ENCODE assay signal across 9 cellular contexts in the genomic region with DNA sequence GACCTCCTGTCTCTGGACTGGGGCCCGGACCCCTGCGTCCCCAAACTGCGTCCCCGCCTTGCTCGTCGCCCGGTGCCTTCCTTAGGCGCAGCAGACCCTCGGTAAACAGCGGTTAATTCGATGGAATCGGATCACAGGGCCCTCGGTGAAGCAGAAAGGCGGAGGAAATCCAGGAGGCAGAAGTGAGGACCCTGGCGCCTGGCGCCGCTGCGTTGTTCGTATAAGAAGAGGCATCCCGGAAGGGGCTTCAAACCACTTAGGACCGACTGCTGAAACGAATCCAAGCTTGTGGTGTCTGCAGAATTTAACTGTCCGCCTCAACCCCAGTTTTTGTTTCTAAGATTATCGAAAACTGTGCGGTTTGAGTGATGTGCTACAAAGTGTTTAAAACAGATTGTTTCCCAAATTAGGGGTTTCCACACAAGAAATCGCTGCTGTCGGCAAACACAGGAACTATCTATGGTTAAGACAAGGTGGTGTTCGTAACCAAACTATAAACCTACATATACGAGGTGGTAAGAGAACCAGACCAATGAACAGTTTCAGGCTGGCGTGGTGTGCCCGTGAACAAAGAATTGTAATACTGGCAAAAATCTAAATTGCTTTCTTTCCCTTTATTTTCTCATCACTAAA. TPM values are rescaled to one million over a fixed set of nuclear protein-coding genes. Genes with fewer than 3 reads are reported as not detected.
DNase-seq lines count a peak whose midpoint lies in the region; ATAC-seq lines count a peak whose summit lies in the region.
"Had no signal": no experiment of that assay in that cellular context is flagged by ENCODE, and none has a peak within 500 bp of the region (broad histone marks: within the 10 kb centered on the region; RNA-seq: fewer than 3 reads in every experiment).

No MANE protein-coding gene starts in this region.

- H3K9me3 Mint-ChIP-seq in stimulated activated naive B cell treated with anti-CD40 and anti-IgM and Interleukin-4, amounts not matched to agents 10 μg/mL and 1 μg/mL and 100 μg/mL, for 72 hours: peaks cover 2 to 3% of the 10 kb centered on the region in 2 donors

- peak overlapping the region; percentile 72 to 76 for H3K4me3 Mint-ChIP-seq in stimulated activated naive B cell treated with anti-CD40 and anti-IgM and Interleukin-4, amounts not matched to agents 10 μg/mL and 1 μg/mL and 100 μg/mL, for 72 hours
- no peak overlapping the region for H3K4me3 Mint-ChIP-seq in T-helper 17 cell

- peaks cover 5% of the 10 kb centered on the region for H3K4me1 ChIP-seq in right cardiac atrium (ENCODE audit: control insufficient read depth, insufficient read depth, low read length)

- no peak overlapping the region for H3K4me3 ChIP-seq in right cardiac atrium (ENCODE audit: low read length)

- DNase-seq in DMS 273 (lab: John Stamatoyannopoulos, UW; ENCODE audit: unreplicated experiment) (peak; percentile 42), DMS 273 treated with DMSO at 0.1 percent for 48 hours (lab: John Stamatoyannopoulos, UW) (no peak), SK-N-DZ (ENCODE audit: low spot score) (peak; percentile 63), right cardiac atrium (no peak), NCI-H2196 (lab: John Stamatoyannopoulos, UW; ENCODE audit: unreplicated experiment) (no peak), T-helper 17 cell (no peak)
- no peak for DNase-seq in stimulated activated naive B cell treated with anti-CD40 and anti-IgM and Interleukin-4, amounts not matched to agents 10 μg/mL and 1 μg/mL and 100 μg/mL, for 72 hours
- DNase-seq in stimulated activated CD4-positive, alpha-beta T cell treated with anti-CD3 and anti-CD28 coated beads, Interleukin-4, amount 100 ng/mL, for 1 hour: no peak

- peaks cover 46 to 62% of the 10 kb centered on the region in 2 donors for H3K27me3 Mint-ChIP-seq in stimulated activated naive B cell treated with anti-CD40 and anti-IgM and Interleukin-4, amounts not matched to agents 10 μg/mL and 1 μg/mL and 100 μg/mL, for 72 hours
- H3K27me3 Mint-ChIP-seq in T-helper 17 cell: peaks cover 55% of the 10 kb centered on the region

- intact Hi-C loops in right cardiac atrium (cut with DNase I): no loop called here

- 18% methylated on average over 31 of the region's 31 CpGs for WGBS in right cardiac atrium

- H3K9me3 ChIP-seq in right cardiac atrium (ENCODE audit: control insufficient read depth, low read length): no peaks in the 10 kb centered on the region
- H3K9me3 ChIP-seq in T-helper 17 cell (ENCODE audit: control insufficient read depth, low read length, poor library complexity, severe bottlenecking): no peaks in the 10 kb centered on the region

- no peak overlapping the region for H3K27ac ChIP-seq in right cardiac atrium (ENCODE audit: low read length)
- H3K27ac ChIP-seq: 22Rv1 had no signal

- H3K4me1 Mint-ChIP-seq in stimulated activated naive B cell treated with anti-CD40 and anti-IgM and Interleukin-4, amounts not matched to agents 10 μg/mL and 1 μg/mL and 100 μg/mL, for 72 hours: peaks cover 5 to 13% of the 10 kb centered on the region in 2 donors
- H3K4me1 Mint-ChIP-seq in T-helper 17 cell: peaks cover 2% of the 10 kb centered on the region

- H3K36me3 Mint-ChIP-seq in stimulated activated naive B cell treated with anti-CD40 and anti-IgM and Interleukin-4, amounts not matched to agents 10 μg/mL and 1 μg/mL and 100 μg/mL, for 72 hours: no peaks in the 10 kb centered on the region
- peaks cover 5% of the 10 kb centered on the region for H3K36me3 Mint-ChIP-seq in T-helper 17 cell (ENCODE audit: low read depth)

- ATAC-seq in right cardiac atrium (peak; percentile 8 to 27), T-helper 17 cell (no peak)
- ATAC-seq in stimulated activated naive B cell treated with anti-CD40 and anti-IgM and Interleukin-4, amounts not matched to agents 10 μg/mL and 1 μg/mL and 100 μg/mL, for 72 hours (replicated peaks): peak in 1 of 2 donors; percentile 11

- no peak overlapping the region for H3K27ac Mint-ChIP-seq in stimulated activated naive B cell treated with anti-CD40 and anti-IgM and Interleukin-4, amounts not matched to agents 10 μg/mL and 1 μg/mL and 100 μg/mL, for 72 hours
- H3K27ac Mint-ChIP-seq in T-helper 17 cell: no peak overlapping the region

- H3K27me3 ChIP-seq in right cardiac atrium (ENCODE audit: control insufficient read depth, insufficient read depth): no peaks in the 10 kb centered on the region

RNA-seq across cellular contexts. Expression of gene DGKI, which starts 0.8 kb away (rescaled TPM):
- polyA plus RNA-seq in SK-N-DZ (2014; cell fraction: cytosol; rRNA removed): 7.1 and 8.4 TPM in 2 replicates
- 9.7 and 13.1 TPM in 2 replicates for polyA plus RNA-seq in SK-N-DZ (2014; cell fraction: nucleus; rRNA removed)
- total RNA-seq in right cardiac atrium (10 to 100 TPM in 2 of 4 donors, 1 to 10 TPM in 2; 7.6 to 14.9 (median 9.0) TPM), T-helper 17 cell (under 1 TPM; 0.02 to 0.26 TPM)
- 2.1 TPM for polyA plus RNA-seq in right cardiac atrium

Comparison
In these comparisons a context has a peak if more than half of its experiments do, and no peak if none do; other contexts are left out.
1. DNase-seq: peak in DMS 273 (single experiment) and SK-N-DZ (single experiment); none in DMS 273 treated with DMSO at 0.1 percent for 48 hours (single experiment), right cardiac atrium (0 of 3), stimulated activated naive B cell treated with anti-CD40 and anti-IgM and Interleukin-4, amounts not matched to agents 10 μg/mL and 1 μg/mL and 100 μg/mL, for 72 hours (single experiment), NCI-H2196 (single experiment), stimulated activated CD4-positive, alpha-beta T cell treated with anti-CD3 and anti-CD28 coated beads, Interleukin-4, amount 100 ng/mL, for 1 hour (single experiment) and T-helper 17 cell (0 of 3).
2. RNA of gene DGKI, which starts 0.8 kb away (total RNA-seq): 7.6 to 14.9 TPM in right cardiac atrium; 0.02 to 0.26 TPM in T-helper 17 cell; every median in the first group is over 4 times any median in the second.